8 cellular contexts compared by ENCODE assay signal in the genomic region with DNA sequence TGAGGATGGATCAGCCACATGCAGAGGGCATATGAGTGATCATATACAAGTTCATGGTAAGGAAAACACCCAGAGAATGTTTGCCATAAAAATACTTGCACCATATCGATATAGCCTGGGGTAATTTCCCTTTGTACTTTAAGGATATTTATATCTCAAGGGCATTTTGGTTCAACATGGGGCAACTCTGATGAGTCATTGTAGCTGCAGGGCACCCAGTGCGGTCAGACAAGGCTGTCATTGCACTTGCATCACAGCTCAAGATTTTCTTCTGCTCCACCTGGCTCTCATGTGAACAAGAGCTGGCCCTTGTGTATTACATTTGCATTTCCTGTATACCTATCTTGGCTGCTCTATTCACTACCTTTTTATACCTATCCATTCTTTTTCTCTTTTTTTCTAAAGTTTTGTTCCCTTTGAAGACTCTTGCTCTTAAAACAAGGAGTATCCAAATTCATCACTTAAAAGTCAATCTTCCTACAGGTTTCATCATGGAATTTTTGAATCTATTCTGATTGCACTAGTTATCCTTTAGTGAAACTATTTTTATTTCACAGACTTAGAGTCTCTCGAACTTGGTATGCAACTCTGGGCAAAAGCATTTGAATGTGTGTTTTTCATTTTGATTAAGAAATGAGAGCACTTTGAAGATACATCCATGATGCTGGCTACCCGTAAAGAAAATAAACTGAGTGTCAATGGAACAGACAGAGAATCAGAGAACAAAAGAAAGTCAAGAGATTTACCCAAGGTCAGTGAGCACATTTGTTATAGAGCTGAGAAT.
DNase-seq lines count a peak whose midpoint lies in the region; ATAC-seq, FAIRE-seq and TF ChIP-seq lines count a peak whose summit lies in the region.

No MANE protein-coding gene starts in this region.

- DNase-seq in SW480 (ENCODE audit: low spot score) (peak; percentile 65), kidney glomerular epithelial cell (lab: John Stamatoyannopoulos, UW) (peak; percentile 5), kidney (no peak), iPS-NIHi7 (ENCODE audit: extremely low spot score) (no peak), amygdala (lab: John Stamatoyannopoulos, UW) (no peak)
- no peak for DNase-seq in effector CD8-positive, alpha-beta T cell (lab: John Stamatoyannopoulos, UW)

- H3K4me3 ChIP-seq in kidney (ENCODE audit: low read length in 2 of 2): no peak overlapping the region

- no peak overlapping the region for H3K9ac ChIP-seq in kidney (ENCODE audit: low read length in 2 of 2)

- FAIRE-seq in kidney (lab: Jason Lieb, UNC): no peak

- no peak for TF ChIP-seq CTCF in kidney (IDR thresholded peaks at IDR 0.05; ENCODE audit: borderline replicate concordance, extremely low read depth, insufficient read depth)

- no peaks in the 10 kb centered on the region for H3K36me3 ChIP-seq in kidney (ENCODE audit: control insufficient read depth in 1 of 2, insufficient read depth in 2 of 2, low read length in 2 of 2)

- H3K4me1 ChIP-seq in kidney (ENCODE audit: control insufficient read depth in 1 of 2, insufficient read depth in 1 of 2, low read depth in 1 of 2, low read length in 2 of 2): no peaks in the 10 kb centered on the region

- no peaks in the 10 kb centered on the region for H3K9me3 ChIP-seq in kidney (ENCODE audit: control insufficient read depth in 1 of 2, low read length in 2 of 2)

- ATAC-seq in GM18520 (IDR thresholded peaks at IDR 0.05; ENCODE audit: unreplicated experiment) (peak; percentile 88), HG03439 (IDR thresholded peaks at IDR 0.05; ENCODE audit: unreplicated experiment) (peak; percentile 89)

- no peak overlapping the region for H3K27ac ChIP-seq in kidney (ENCODE audit: low read depth in 2 of 2, low read length in 2 of 2)

- intact Hi-C loops in kidney (cut with DNase I): no loop called here

Comparison
In these comparisons a context has a peak if more than half of its experiments do, and no peak if none do; other contexts are left out.
1. DNase-seq: peak in SW480 (single experiment) and kidney glomerular epithelial cell (single experiment); none in kidney (single experiment), effector CD8-positive, alpha-beta T cell (single experiment), iPS-NIHi7 (single experiment) and amygdala (0 of 56).